In the genomic region with DNA sequence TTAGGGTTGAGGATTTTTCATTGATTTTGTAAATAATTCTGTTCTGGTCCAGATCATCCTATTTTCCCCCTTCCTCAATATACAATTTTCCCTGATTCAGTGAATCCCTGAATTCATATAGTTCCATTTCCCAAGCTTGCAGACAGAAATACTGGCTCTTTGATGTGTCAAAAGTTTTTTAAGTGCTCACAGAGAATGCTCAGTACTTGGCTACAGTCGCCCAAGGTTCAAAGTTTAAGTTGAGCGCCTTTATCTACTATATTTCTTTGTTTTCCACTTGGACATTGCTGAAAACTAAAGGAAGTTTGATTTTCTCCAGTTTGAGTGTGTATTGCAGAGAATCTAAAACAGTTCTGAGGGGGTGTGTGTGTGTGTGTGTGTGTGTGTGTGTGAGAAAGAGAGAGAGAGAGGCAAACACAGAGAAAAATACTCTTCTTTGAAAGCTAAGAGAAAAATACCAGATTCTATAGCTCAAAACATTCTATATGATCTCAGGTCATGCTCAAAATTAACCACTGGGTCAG, we compare ENCODE assay signal across 31 cellular contexts.
"Had no signal": no experiment of that assay in that cellular context is flagged by ENCODE, and none has a peak within 500 bp of the region (broad histone marks: within the 10 kb centered on the region; RNA-seq: fewer than 3 reads in every experiment).

No MANE protein-coding gene starts in this region.

- H3K79me2 ChIP-seq: parathyroid adenoma had no signal

- H3K36me3 Mint-ChIP-seq: naive B cell; naive thymus-derived CD8-positive, alpha-beta T cell; natural killer cell treated with Interleukin-12 subunit alpha and Interleukin-12 subunit beta and Interleukin-15 and Interleukin-18, amount 100 ng/mL, for 72 hours; neural progenitor cell; stimulated activated memory B cell treated with anti-CD40 and anti-IgM and Interleukin-4, amounts not matched to agents 10 μg/mL and 1 μg/mL and 100 μg/mL, for 72 hours had no signal

- DNase-seq: naive B cell; naive thymus-derived CD8-positive, alpha-beta T cell; occipital lobe; ovary; posterior cingulate gyrus; psoas muscle; right cardiac atrium; spleen; stimulated activated CD4-positive, alpha-beta T cell treated with anti-CD3 and anti-CD28 coated beads, Interleukin-12 subunit alpha, Interleukin-12 subunit beta, amount 100 ng/mL, for 4 hours; stimulated activated CD4-positive, alpha-beta T cell treated with anti-CD3 and anti-CD28 coated beads, Interleukin-1b, Interleukin-23, amount 100 ng/mL, for 48 hours; stimulated activated CD4-positive, alpha-beta T cell treated with anti-CD3 and anti-CD28 coated beads, Interleukin-4, amount 100 ng/mL, for 1 hour; stimulated activated CD4-positive, alpha-beta T cell treated with anti-CD3 and anti-CD28 coated beads, Interleukin-4, amount 100 ng/mL, for 4 hours; stimulated activated CD8-positive, alpha-beta memory T cell treated with anti-CD3 and anti-CD28 coated beads, Interleukin-4, amount 100 ng/mL, for 48 hours; stimulated activated naive CD4-positive, alpha-beta T cell; stimulated activated naive CD8-positive, alpha-beta T cell treated with anti-CD3 and anti-CD28 coated beads, Interleukin-15, Interleukin-2, amounts not matched to agents 100 U/mL and 50 U/mL, for 24 hours; stomach; thyroid gland; trophoblast cell; upper lobe of left lung had no signal

- H3K27me3 Mint-ChIP-seq: natural killer cell treated with Interleukin-12 subunit alpha and Interleukin-12 subunit beta and Interleukin-15 and Interleukin-18, amount 100 ng/mL, for 72 hours; progenitor cell of endocrine pancreas; stimulated activated memory B cell treated with anti-CD40 and anti-IgM and Interleukin-4, amounts not matched to agents 10 μg/mL and 1 μg/mL and 100 μg/mL, for 72 hours had no signal

- H3K27ac ChIP-seq: neural progenitor cell, ovary, psoas muscle, skin epidermis, stomach, thoracic aorta, thyroid gland, tibial nerve, upper lobe of left lung, vagina had no signal

- FAIRE-seq: urothelium cell line had no signal

- H2AFZ ChIP-seq: neural progenitor cell, parathyroid adenoma had no signal

- H3K36me3 ChIP-seq: neural progenitor cell, ovary, spleen, stomach, thoracic aorta, thyroid gland, tibial nerve, upper lobe of left lung, vagina had no signal

- ATAC-seq: naive thymus-derived CD8-positive, alpha-beta T cell; natural killer cell treated with Interleukin-12 subunit alpha and Interleukin-12 subunit beta and Interleukin-15 and Interleukin-18, amount 100 ng/mL, for 72 hours; psoas muscle; right cardiac atrium; sciatic nerve; stimulated activated memory B cell treated with anti-CD40 and anti-IgM and Interleukin-4, amounts not matched to agents 10 μg/mL and 1 μg/mL and 100 μg/mL, for 72 hours; stimulated activated naive CD8-positive, alpha-beta T cell treated with anti-CD3 and anti-CD28 coated beads, Interleukin-15, Interleukin-2, amounts not matched to agents 100 U/mL and 50 U/mL, for 24 hours had no signal

- H3K9me3 Mint-ChIP-seq: naive B cell; naive thymus-derived CD8-positive, alpha-beta T cell; neural progenitor cell; stimulated activated memory B cell treated with anti-CD40 and anti-IgM and Interleukin-4, amounts not matched to agents 10 μg/mL and 1 μg/mL and 100 μg/mL, for 72 hours had no signal

- H3K27me3 ChIP-seq: neural progenitor cell, ovary, spleen, stomach, thyroid gland, tibial nerve, upper lobe of left lung, vagina had no signal

- H3K4me3 ChIP-seq: neural progenitor cell, ovary, psoas muscle, skin epidermis, smooth muscle cell, spleen, stomach, thoracic aorta, thyroid gland, tibial nerve, upper lobe of left lung, vagina had no signal

- H3K9me3 ChIP-seq: ovary, psoas muscle, spleen, stomach, thoracic aorta, thyroid gland, tibial nerve, upper lobe of left lung, vagina had no signal

- H3K27ac Mint-ChIP-seq: naive B cell; naive thymus-derived CD8-positive, alpha-beta T cell; natural killer cell treated with Interleukin-12 subunit alpha and Interleukin-12 subunit beta and Interleukin-15 and Interleukin-18, amount 100 ng/mL, for 72 hours; neural progenitor cell; progenitor cell of endocrine pancreas; stimulated activated memory B cell treated with anti-CD40 and anti-IgM and Interleukin-4, amounts not matched to agents 10 μg/mL and 1 μg/mL and 100 μg/mL, for 72 hours had no signal

- H3K4me1 ChIP-seq: neural progenitor cell, psoas muscle, thyroid gland, upper lobe of left lung, vagina had no signal

- H3K4me3 Mint-ChIP-seq: naive B cell; naive thymus-derived CD8-positive, alpha-beta T cell; natural killer cell treated with Interleukin-12 subunit alpha and Interleukin-12 subunit beta and Interleukin-15 and Interleukin-18, amount 100 ng/mL, for 72 hours; neural progenitor cell; stimulated activated memory B cell treated with anti-CD40 and anti-IgM and Interleukin-4, amounts not matched to agents 10 μg/mL and 1 μg/mL and 100 μg/mL, for 72 hours had no signal

- H3K9ac ChIP-seq: neural progenitor cell, parathyroid adenoma had no signal

- H3K4me1 Mint-ChIP-seq: naive B cell; naive thymus-derived CD8-positive, alpha-beta T cell; stimulated activated memory B cell treated with anti-CD40 and anti-IgM and Interleukin-4, amounts not matched to agents 10 μg/mL and 1 μg/mL and 100 μg/mL, for 72 hours had no signal

- H3K4me2 ChIP-seq: neural progenitor cell, smooth muscle cell had no signal
